1 cellular context compared by ENCODE assay signal in genomic region chr6:26054937-26055669, GRCh38.
TF ChIP-seq lines count a peak whose summit lies in the region.

No MANE protein-coding gene starts in this region.

TF ChIP-seq in HepG2, 621 proteins besides CTCF, POLR2A, EP300 and RAD21 (continued from another document and continues in another):
- peak; percentile 92 for TF ChIP-seq SIN3A (IDR thresholded peaks at IDR 0.05; ENCODE audit: borderline replicate concordance, low read depth, low read length)
- no peak for TF ChIP-seq SRSF1 (optimal IDR thresholded peaks at IDR 0.05; ENCODE audit: low read depth, low read length)
- TF ChIP-seq ZNF772 (CRISPR knock-in tag; IDR thresholded peaks at IDR 0.05): no peak
- no peak for TF ChIP-seq WIZ (CRISPR knock-in tag; IDR thresholded peaks at IDR 0.05)
- 0 out of 2 replicates have a peak, but pooled peaks have one; percentile 33 for TF ChIP-seq MEF2D (CRISPR knock-in tag; IDR thresholded peaks at IDR 0.05)
- peak; percentile 87 for TF ChIP-seq KAT2B (IDR thresholded peaks at IDR 0.05; ENCODE audit: borderline replicate concordance, low read depth, low read length)
- TF ChIP-seq ZBTB40 (IDR thresholded peaks at IDR 0.05): no peak
- TF ChIP-seq ZBTB40 (CRISPR knock-in tag; IDR thresholded peaks at IDR 0.05): peak; percentile 54; the same call in 1 of the 2 replicates
- TF ChIP-seq SYNCRIP (IDR thresholded peaks at IDR 0.05; ENCODE audit: insufficient read depth, low read depth, low read length): no peak
- TF ChIP-seq ZBTB21 (CRISPR knock-in tag; IDR thresholded peaks at IDR 0.05): peak; percentile 41; the same call in 1 of the 2 replicates
- TF ChIP-seq ZNF792 (CRISPR knock-in tag; IDR thresholded peaks at IDR 0.05): peak; percentile 69
- peak; percentile 32; the same call in 1 of the 2 replicates for TF ChIP-seq ZNF430 (CRISPR knock-in tag; IDR thresholded peaks at IDR 0.05)
- no peak for TF ChIP-seq FOXA1 (IDR thresholded peaks at IDR 0.05)
- peak; percentile 74 for TF ChIP-seq FOXA1 (CRISPR knock-in tag; IDR thresholded peaks at IDR 0.05)
- no peak for TF ChIP-seq ZNF503 (CRISPR knock-in tag; IDR thresholded peaks at IDR 0.05)
- no peak for TF ChIP-seq GRHL1 (CRISPR knock-in tag; conservative IDR thresholded peaks at IDR 0.05)
- TF ChIP-seq NRL (CRISPR knock-in tag; IDR thresholded peaks at IDR 0.05; ENCODE audit: borderline replicate concordance): 0 out of 2 replicates have a peak, but pooled peaks have one; percentile 21
- TF ChIP-seq DZIP1 (CRISPR knock-in tag; IDR thresholded peaks at IDR 0.05): no peak; the same call in 1 of the 2 replicates
- peak; percentile 56 for TF ChIP-seq SRY (CRISPR knock-in tag; IDR thresholded peaks at IDR 0.05)
- TF ChIP-seq CENPX (CRISPR knock-in tag; IDR thresholded peaks at IDR 0.05): no peak
- no peak; the same call in 1 of the 2 replicates for TF ChIP-seq ZNF44 (CRISPR knock-in tag; IDR thresholded peaks at IDR 0.05)
- TF ChIP-seq YEATS4 (CRISPR knock-in tag; IDR thresholded peaks at IDR 0.05; ENCODE audit: borderline replicate concordance): peak; percentile 76; the same call in 1 of the 2 replicates
- 0 out of 2 replicates have a peak, but pooled peaks have one; percentile 53 for TF ChIP-seq ZNF354B (CRISPR knock-in tag; IDR thresholded peaks at IDR 0.05)
- peak; percentile 93 for TF ChIP-seq HOMEZ (CRISPR knock-in tag; IDR thresholded peaks at IDR 0.05; ENCODE audit: low read depth)
- TF ChIP-seq ZNF782 (CRISPR knock-in tag; IDR thresholded peaks at IDR 0.05; ENCODE audit: borderline replicate concordance): 0 out of 2 replicates have a peak, but pooled peaks have one; percentile 28
- TF ChIP-seq ZMYM3 (CRISPR knock-in tag; IDR thresholded peaks at IDR 0.05): peak; percentile 29; the same call in 1 of the 2 replicates
- TF ChIP-seq E2F1 (CRISPR knock-in tag; IDR thresholded peaks at IDR 0.05): peak; percentile 90
- TF ChIP-seq HIC2 (CRISPR knock-in tag; IDR thresholded peaks at IDR 0.05; ENCODE audit: low read depth): no peak
- no peak for TF ChIP-seq ZNF768 (CRISPR knock-in tag; IDR thresholded peaks at IDR 0.05)
- peak; percentile 76; the same call in 1 of the 2 replicates for TF ChIP-seq HMG20A (CRISPR knock-in tag; IDR thresholded peaks at IDR 0.05; ENCODE audit: borderline replicate concordance)
- TF ChIP-seq SOX13 (IDR thresholded peaks at IDR 0.05): peak; percentile 23; the same call in 1 of the 2 replicates
- TF ChIP-seq SOX13 (CRISPR knock-in tag; conservative IDR thresholded peaks at IDR 0.05 in 1 of 2, IDR thresholded peaks at IDR 0.05 in 1 of 2): peak in 1 of 2 experiments; percentile 78; a peak in 3 of 4 replicates
- TF ChIP-seq TRAFD1 (CRISPR knock-in tag; IDR thresholded peaks at IDR 0.05; ENCODE audit: borderline replicate concordance): no peak
- TF ChIP-seq HNRNPUL1 (IDR thresholded peaks at IDR 0.05; ENCODE audit: low read depth, low read length): no peak
- no peak for TF ChIP-seq ZNF549 (CRISPR knock-in tag; IDR thresholded peaks at IDR 0.05)
- TF ChIP-seq ZNF296 (CRISPR knock-in tag; conservative IDR thresholded peaks at IDR 0.05): no peak
- TF ChIP-seq MXD3 (CRISPR knock-in tag; IDR thresholded peaks at IDR 0.05): no peak; the same call in 1 of the 2 replicates
